In genomic region chr2:170783549-170783948, GRCh38 we compare ENCODE assay signal across 38 cellular contexts. TPM values are rescaled to one million over a fixed set of nuclear protein-coding genes. Genes with fewer than 3 reads are reported as not detected.
"Had no signal": no experiment of that assay in that cellular context is flagged by ENCODE, and none has a peak within 500 bp of the region (broad histone marks: within the 10 kb centered on the region; RNA-seq: fewer than 3 reads in every experiment).

No MANE protein-coding gene starts in this region.

- H3K36me3 ChIP-seq: MG63 had no signal

- H3K4me3 ChIP-seq: MG63 had no signal

- DNase-seq: Karpas-422, Kasumi-1, MG63, MM.1S, MV-4-11, NCI-H1048, NCI-H1092, NCI-H1092 treated with DMSO at 0.1 percent for 48 hours, NCI-H1105, NCI-H1105 treated with DMSO at 0.1 percent for 48 hours, NCI-H1417, NCI-H1417 treated with DMSO at 0.1 percent for 48 hours, NCI-H1436, NCI-H1436 treated with DMSO at 0.1 percent for 48 hours, NCI-H146, NCI-H1694, NCI-H1694 treated with DMSO at 0.1 percent for 48 hours, NCI-H187, NCI-H187 treated with DMSO at 0.1 percent for 48 hours, NCI-H1930, NCI-H2029, NCI-H2029 treated with DMSO at 0.1 percent for 48 hours, NCI-H2081, NCI-H2081 treated with DMSO at 0.1 percent for 48 hours, NCI-H2107, NCI-H2171, NCI-H2171 treated with DMSO at 0.1 percent for 48 hours, NCI-H2227 treated with DMSO at 0.1 percent for 48 hours, NCI-H226, NCI-H345, NCI-H446, NCI-H446 treated with DMSO at 0.1 percent for 48 hours, NCI-H510A, NCI-H510A treated with DMSO at 0.1 percent for 48 hours, NCI-H524 had no signal

- H3K9me3 ChIP-seq: MG63 had no signal

RNA-seq across cellular contexts. Expression of gene ERICH2, which starts 13.4 kb away (rescaled TPM):
- total RNA-seq: LHCN-M2, M059J, NCI-H460 had no signal

RNA-seq across cellular contexts. Expression of gene GAD1, which starts 33.1 kb away (rescaled TPM):
- total RNA-seq: NCI-H460 had no signal
